ENCODE assay signal across 8 cellular contexts in genomic region chr5:80181618-80182211, GRCh38.
DNase-seq lines count a peak whose midpoint lies in the region; ATAC-seq lines count a peak whose summit lies in the region.

No MANE protein-coding gene starts in this region.

- H3K4me1 ChIP-seq in Karpas-422 (ENCODE audit: low read length): peaks cover 19% of the 10 kb centered on the region

- H3K9me2 ChIP-seq in Karpas-422 (replicated peaks; ENCODE audit: insufficient read depth, low read length): no peaks in the 10 kb centered on the region

- no peaks in the 10 kb centered on the region for H4K20me1 ChIP-seq in Karpas-422 (ENCODE audit: insufficient read depth, low read depth, low read length)

- DNase-seq in GF-D8 (lab: John Stamatoyannopoulos, UW) (peak; percentile 87), NCI-H226 (peak; percentile 54), amniotic epithelial cell (ENCODE audit: low read depth) (peak; percentile 78), myocyte (ENCODE audit: low read depth) (peak; percentile 38), Karpas-422 (no peak), NCI-H128 (lab: John Stamatoyannopoulos, UW; ENCODE audit: unreplicated experiment) (no peak)
- DNase-seq in stimulated activated CD4-positive, alpha-beta T cell treated with anti-CD3 and anti-CD28 coated beads, Interleukin-12 subunit alpha, Interleukin-12 subunit beta, amount 100 ng/mL, for 4 hours: no peak

- H3K79me2 ChIP-seq in Karpas-422 (ENCODE audit: low read length): no peaks in the 10 kb centered on the region

- no peak overlapping the region for H3K4me2 ChIP-seq in Karpas-422 (ENCODE audit: low read depth, low read length, poor library complexity, severe bottlenecking)

- H3K27ac ChIP-seq in Karpas-422 (ENCODE audit: low read length): no peak overlapping the region

- H3K4me3 ChIP-seq in Karpas-422 (ENCODE audit: low read length): no peak overlapping the region

- H3K36me3 ChIP-seq in Karpas-422 (ENCODE audit: insufficient read depth, low read length): no peaks in the 10 kb centered on the region

- no peak overlapping the region for H2AFZ ChIP-seq in Karpas-422 (ENCODE audit: low read length)

- no peak overlapping the region for H3K9ac ChIP-seq in Karpas-422 (ENCODE audit: low read length)

- no peaks in the 10 kb centered on the region for H3K9me3 ChIP-seq in Karpas-422 (ENCODE audit: low read length)

- no peaks in the 10 kb centered on the region for H3K27me3 ChIP-seq in Karpas-422 (ENCODE audit: low read length)

- ATAC-seq in GM21381 (IDR thresholded peaks at IDR 0.05; ENCODE audit: unreplicated experiment): no peak

Comparison
In these comparisons a context has a peak if more than half of its experiments do, and no peak if none do; other contexts are left out.
1. DNase-seq: peak in GF-D8 (single experiment), NCI-H226 (single experiment), amniotic epithelial cell (single experiment) and myocyte (single experiment); none in Karpas-422 (single experiment), stimulated activated CD4-positive, alpha-beta T cell treated with anti-CD3 and anti-CD28 coated beads, Interleukin-12 subunit alpha, Interleukin-12 subunit beta, amount 100 ng/mL, for 4 hours (single experiment) and NCI-H128 (single experiment).